8 cellular contexts compared by ENCODE assay signal in the genomic region with DNA sequence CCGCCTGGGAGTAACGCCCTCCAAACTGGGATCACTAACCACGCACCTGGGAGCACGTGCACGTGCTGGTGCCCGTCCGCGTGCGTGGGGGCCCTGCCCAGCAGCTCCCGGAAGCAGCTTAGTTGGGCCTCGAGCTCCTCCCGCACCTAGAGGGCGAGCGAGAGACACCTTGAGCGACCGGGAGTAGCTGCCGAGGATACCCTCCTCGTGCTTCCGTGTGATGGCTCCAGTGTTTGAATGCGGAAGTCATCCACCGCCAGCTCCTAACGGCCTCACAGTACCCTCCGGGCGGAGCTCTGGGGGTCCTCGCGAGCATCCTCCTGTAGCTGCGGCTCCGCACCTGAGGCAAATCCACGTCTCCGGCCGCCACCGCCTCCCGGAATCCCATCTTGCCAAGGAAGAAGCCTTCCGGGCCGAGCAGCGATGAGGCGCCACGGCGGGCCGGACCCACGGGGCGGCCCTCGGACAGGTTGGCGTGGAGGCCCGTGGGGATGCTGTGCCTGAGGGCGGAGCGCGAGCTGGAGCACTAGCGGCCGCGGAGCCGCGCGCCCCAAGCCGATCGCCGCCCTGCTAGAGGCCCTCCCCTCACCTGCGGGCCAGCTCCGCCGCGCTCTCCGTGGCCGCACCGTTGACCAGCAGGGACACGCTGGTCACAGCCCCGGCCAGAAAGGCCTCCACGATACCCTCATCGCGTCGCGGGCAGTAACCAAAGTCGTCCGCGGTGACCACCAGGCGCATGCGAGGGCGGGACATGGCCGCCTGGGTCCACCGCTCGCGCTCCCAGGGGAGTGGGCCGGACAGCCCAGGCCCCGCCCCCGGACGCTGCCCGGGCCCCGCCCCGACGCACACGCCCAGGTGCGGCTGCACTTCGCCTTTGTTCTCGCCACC. TPM values are rescaled to one million over a fixed set of nuclear protein-coding genes. Genes with fewer than 3 reads are reported as not detected.
DNase-seq lines count a peak whose midpoint lies in the region; ATAC-seq and TF ChIP-seq lines count a peak whose summit lies in the region.

A gene with protein sequence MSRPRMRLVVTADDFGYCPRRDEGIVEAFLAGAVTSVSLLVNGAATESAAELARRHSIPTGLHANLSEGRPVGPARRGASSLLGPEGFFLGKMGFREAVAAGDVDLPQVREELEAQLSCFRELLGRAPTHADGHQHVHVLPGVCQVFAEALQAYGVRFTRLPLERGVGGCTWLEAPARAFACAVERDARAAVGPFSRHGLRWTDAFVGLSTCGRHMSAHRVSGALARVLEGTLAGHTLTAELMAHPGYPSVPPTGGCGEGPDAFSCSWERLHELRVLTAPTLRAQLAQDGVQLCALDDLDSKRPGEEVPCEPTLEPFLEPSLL (minus strand): TSS at position 761 of the 888 bp plus-strand sequence. CDS start 8 bp downstream, at position 753.

- peaks cover 0 to 21% of the 10 kb centered on the region in 2 donors for H3K4me1 ChIP-seq in right atrium auricular region
- peaks cover 0 to 7% of the 10 kb centered on the region in 2 donors for H3K4me1 ChIP-seq in uterus

- H3K4me3 Mint-ChIP-seq in T-helper 17 cell = peak within 1 kb of the TSS; percentile 92

- intact Hi-C loops in uterus (cut with DNase I; ENCODE audit: low total_unique reads) = no loop called here

- peaks cover 2% of the 10 kb centered on the region for H3K36me3 Mint-ChIP-seq in T-helper 17 cell (ENCODE audit: low read depth)

- H3K4me3 ChIP-seq in right atrium auricular region = peak within 1 kb of the TSS; percentile 66 to 89
- peak within 1 kb of the TSS; percentile 55 to 90 for H3K4me3 ChIP-seq in uterus

- H3K27me3 Mint-ChIP-seq in T-helper 17 cell = no peaks in the 10 kb centered on the region

- H3K9me3 ChIP-seq in T-helper 17 cell (ENCODE audit: control insufficient read depth, low read length, poor library complexity, severe bottlenecking) (no peaks in the 10 kb centered on the region), right atrium auricular region (no peaks in the 10 kb centered on the region), uterus (no peaks in the 10 kb centered on the region)

- TF ChIP-seq POLR2A in uterus (IDR thresholded peaks at IDR 0.05) = peak in 1 of 2 donors; percentile 63

- no peaks in the 10 kb centered on the region for H3K36me3 ChIP-seq in right atrium auricular region
- no peaks in the 10 kb centered on the region for H3K36me3 ChIP-seq in uterus

- peak within 1 kb of the TSS; percentile 63 for H3K27ac Mint-ChIP-seq in T-helper 17 cell

- DNase-seq in NCI-H187 (lab: John Stamatoyannopoulos, UW) (peak; percentile 51 to 67), T-helper 17 cell (peak; percentile 92 to 98 (median 95)), amygdala (lab: John Stamatoyannopoulos, UW) (peak in 54 of 56 donors; percentile 23 to 94 (median 78)), right atrium auricular region (ENCODE audit: low spot score) (no peak), putamen (ENCODE audit: low spot score) (peak; percentile 84), uterus (peak; percentile 90 to 94)

- H3K4me1 Mint-ChIP-seq in T-helper 17 cell = peaks cover 26% of the 10 kb centered on the region

- TF ChIP-seq CTCF in right atrium auricular region (IDR thresholded peaks at IDR 0.05) (peak in 1 of 2 donors; percentile 35), uterus (IDR thresholded peaks at IDR 0.05) (peak in 2 of 4 experiments; percentile 49 to 92)

- H3K27ac ChIP-seq in right atrium auricular region = peak within 1 kb of the TSS; percentile 71 to 79
- peak within 1 kb of the TSS; percentile 52 to 83 for H3K27ac ChIP-seq in uterus

- H3K27me3 ChIP-seq in right atrium auricular region = no peaks in the 10 kb centered on the region
- H3K27me3 ChIP-seq in uterus = no peaks in the 10 kb centered on the region

- peak; percentile 54 for ATAC-seq in GM18499 (IDR thresholded peaks at IDR 0.05; ENCODE audit: insufficient read depth, unreplicated experiment)
- ATAC-seq in HG02943 (IDR thresholded peaks at IDR 0.05; ENCODE audit: low read depth, unreplicated experiment) = peak; percentile 59
- ATAC-seq in T-helper 17 cell = peak; percentile 84

RNA-seq across cellular contexts. Expression of the gene that starts here (rescaled TPM):
- 10 to 100 TPM; 28.3 to 31.0 TPM for total RNA-seq in T-helper 17 cell
- total RNA-seq in right atrium auricular region = 10 to 100 TPM; 15.2 to 20.5 TPM
- 10 to 100 TPM; 10.9 to 42.5 (median 16.0) TPM for total RNA-seq in uterus
